25 cellular contexts compared by ENCODE assay signal in the genomic region with DNA sequence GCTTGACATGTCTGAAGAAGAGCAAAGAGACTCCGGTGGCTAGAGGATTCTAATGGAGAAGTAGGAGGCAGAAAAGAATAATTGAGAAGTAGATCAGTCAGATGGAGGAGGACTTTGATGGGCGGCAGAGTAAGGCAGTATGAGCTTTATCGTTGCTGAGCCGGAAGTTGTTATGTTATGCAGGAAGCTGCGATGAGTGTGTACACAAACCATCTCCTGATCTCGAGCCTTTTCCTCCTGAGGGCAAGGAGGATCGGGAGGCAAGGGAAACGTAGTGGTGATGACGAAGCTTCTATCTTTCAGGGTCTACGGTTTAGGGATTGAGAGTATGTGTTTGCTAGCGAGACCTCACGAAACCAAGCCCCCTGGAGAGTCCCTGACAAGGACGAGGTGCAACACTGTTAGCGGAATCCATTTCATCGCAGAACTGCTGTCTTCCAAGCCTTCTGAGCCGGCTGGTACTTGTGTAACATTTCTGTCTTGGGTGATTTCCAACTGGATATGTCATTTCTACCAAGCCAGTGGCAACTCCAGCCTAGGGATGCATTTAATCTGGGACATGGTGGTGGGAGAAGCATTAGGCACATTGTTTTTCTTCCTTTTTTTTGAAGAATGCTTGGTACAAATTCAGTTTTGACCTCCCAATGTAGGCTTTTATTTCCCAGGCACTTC. TPM values are rescaled to one million over a fixed set of nuclear protein-coding genes. Genes with fewer than 3 reads are reported as not detected.
"Had no signal": no experiment of that assay in that cellular context is flagged by ENCODE, and none has a peak within 500 bp of the region (broad histone marks: within the 10 kb centered on the region; RNA-seq: fewer than 3 reads in every experiment).

No MANE protein-coding gene starts in this region.

- DNase-seq: activated CD4-positive, alpha-beta T cell treated with anti-CD3 and anti-CD28 coated beads for 48 hours; activated CD4-positive, alpha-beta T cell treated with anti-CD3 and anti-CD28 coated beads, Interleukin-2, amount 50 U/mL, for 4 hours; activated CD4-positive, CD25-positive, alpha-beta regulatory T cell treated with anti-CD3 and anti-CD28 coated beads, Interleukin-2, amount 50 U/mL, for 72 hours; activated CD8-positive, alpha-beta memory T cell treated with anti-CD3 and anti-CD28 coated beads, Interleukin-2, amount 50 U/mL, for 48 hours; activated CD8-positive, alpha-beta T cell treated with anti-CD3 and anti-CD28 coated beads, Interleukin-2, amount 10 ng/mL, durations not matched to agents 7 days and 5 days; activated T-cell treated with anti-CD3 and anti-CD28 coated beads, Interleukin-2, amount 50 U/mL, for 1 hour; body of pancreas; MG63; MV-4-11; NCI-H1092 treated with DMSO at 0.1 percent for 48 hours; NCI-H1436; NCI-H1694 treated with DMSO at 0.1 percent for 48 hours; NCI-H2029 treated with DMSO at 0.1 percent for 48 hours; NCI-H345; NCI-H510A treated with DMSO at 0.1 percent for 48 hours; NCI-H69; NK-92 treated with Interleukin-12 subunit alpha and Interleukin-12 subunit beta, amount 100 ng/mL, for 24 hours; Peyer's patch; SIG-M5; T-helper 17 cell; T-helper 9 cell had no signal

- H3K9me3 ChIP-seq: ascending aorta, body of pancreas, MG63, Peyer's patch had no signal

- FAIRE-seq: bronchial epithelial cell had no signal

- H3K4me3 ChIP-seq: ascending aorta, body of pancreas, MG63, Peyer's patch had no signal

- H3K27ac ChIP-seq: ascending aorta, body of pancreas, Peyer's patch, RWPE1 had no signal

- H3K4me1 ChIP-seq: ascending aorta, body of pancreas, Peyer's patch had no signal

- H3K36me3 ChIP-seq: ascending aorta, MG63, Peyer's patch had no signal

- H3K27me3 ChIP-seq: ascending aorta, MG63, Peyer's patch had no signal

- ATAC-seq: activated CD8-positive, alpha-beta T cell treated with anti-CD3 and anti-CD28 coated beads, Interleukin-2, amount 10 ng/mL, durations not matched to agents 7 days and 5 days; body of pancreas; T-helper 17 cell; WTC11 had no signal

RNA-seq across cellular contexts. Expression of a gene that starts 45.5 kb away (rescaled TPM):
- total RNA-seq: activated CD8-positive, alpha-beta T cell treated with anti-CD3 and anti-CD28 coated beads, Interleukin-2, amount 10 ng/mL, durations not matched to agents 7 days and 5 days; ascending aorta; body of pancreas; bronchial epithelial cell; T-helper 17 cell had no signal
